In the genomic region with DNA sequence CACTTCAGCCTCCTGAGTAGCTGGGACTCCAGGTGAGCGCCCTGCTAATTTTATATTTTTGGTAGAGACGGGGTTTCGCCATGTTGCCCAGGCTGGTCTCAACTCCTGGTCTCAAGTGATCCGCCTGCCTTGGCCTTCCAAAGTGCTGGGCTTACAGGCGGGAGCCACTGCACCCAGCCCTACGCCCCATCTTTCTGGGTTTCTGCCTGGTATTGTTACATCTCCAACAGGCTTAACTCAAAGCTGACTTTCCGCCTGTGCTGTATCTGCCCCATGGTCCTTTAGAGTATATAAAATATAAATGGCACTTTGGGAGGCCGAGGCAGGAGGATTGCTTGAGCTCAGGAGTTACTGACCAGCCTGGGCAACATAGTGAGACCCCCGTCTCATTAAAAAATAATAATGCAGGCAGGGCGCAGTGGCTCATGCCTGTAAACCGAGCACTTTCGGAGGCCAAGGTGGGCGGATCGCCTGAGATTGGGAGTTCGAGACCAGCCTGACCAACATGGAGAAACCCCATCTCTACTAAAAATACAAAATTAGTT, we compare ENCODE assay signal across 8 cellular contexts. TPM values are rescaled to one million over a fixed set of nuclear protein-coding genes. Genes with fewer than 3 reads are reported as not detected.
DNase-seq lines count a peak whose midpoint lies in the region; ATAC-seq lines count a peak whose summit lies in the region.

No MANE protein-coding gene starts in this region.

- H3K36me3 Mint-ChIP-seq in activated T-cell treated with anti-CD3 and anti-CD28 coated beads, Interleukin-2, amount 50 U/mL, for 24 hours (ENCODE audit: low read depth), result peaks cover 33% of the 10 kb centered on the region

- ATAC-seq in left colon, result peak; percentile 17
- ATAC-seq in HG03342 (IDR thresholded peaks at IDR 0.05; ENCODE audit: unreplicated experiment), result no peak

- peak overlapping the region; percentile 97 for H3K9ac ChIP-seq in adipocyte (ENCODE audit: low read length)

- peaks cover 11% of the 10 kb centered on the region for H3K4me1 ChIP-seq in adipocyte (ENCODE audit: control insufficient read depth, insufficient read depth, low read length)

- no peak for DNase-seq in activated T-cell treated with anti-CD3 and anti-CD28 coated beads, Interleukin-2, amount 50 U/mL, for 24 hours
- DNase-seq in activated T-cell treated with anti-CD3 and anti-CD28 coated beads for 4 hours (no peak), adipocyte (ENCODE audit: low read depth) (no peak), left colon (peak in 1 of 2 donors; percentile 34), activated gamma-delta T cell (lab: John Stamatoyannopoulos, UW) (no peak), HCEC 1CT (no peak)

- no peaks in the 10 kb centered on the region for H3K36me3 ChIP-seq in adipocyte (ENCODE audit: control insufficient read depth, insufficient read depth, low read length, severe bottlenecking)

- no peaks in the 10 kb centered on the region for H3K9me3 ChIP-seq in adipocyte (ENCODE audit: control insufficient read depth, low read length)

- peak overlapping the region; percentile 100 for H3K27ac Mint-ChIP-seq in activated T-cell treated with anti-CD3 and anti-CD28 coated beads, Interleukin-2, amount 50 U/mL, for 24 hours

- no peaks in the 10 kb centered on the region for H3K9me3 Mint-ChIP-seq in activated T-cell treated with anti-CD3 and anti-CD28 coated beads, Interleukin-2, amount 50 U/mL, for 24 hours

- intact Hi-C loops in left colon (cut with DNase I, micrococcal nuclease), result no loop called here

- peak overlapping the region; percentile 92 for H3K4me3 Mint-ChIP-seq in activated T-cell treated with anti-CD3 and anti-CD28 coated beads, Interleukin-2, amount 50 U/mL, for 24 hours

- H3K27ac ChIP-seq in temporal lobe (ENCODE audit: low read depth, low read length), result peak overlapping the region; percentile 97

- H3K4me3 ChIP-seq in adipocyte (ENCODE audit: low read length), result peak overlapping the region; percentile 86

- no peaks in the 10 kb centered on the region for H3K27me3 Mint-ChIP-seq in activated T-cell treated with anti-CD3 and anti-CD28 coated beads, Interleukin-2, amount 50 U/mL, for 24 hours

- H3K27me3 ChIP-seq in adipocyte (replicated peaks; ENCODE audit: control insufficient read depth, insufficient read depth, low read length), result no peaks in the 10 kb centered on the region

- H3K4me1 Mint-ChIP-seq in activated T-cell treated with anti-CD3 and anti-CD28 coated beads, Interleukin-2, amount 50 U/mL, for 24 hours (ENCODE audit: low read depth), result peaks cover 20% of the 10 kb centered on the region

RNA-seq across cellular contexts. Expression of a gene that starts 36.5 kb away (rescaled TPM):
- 1 to 10 TPM in 1 of 2 donors, under 1 TPM in 1; 0.70 to 2.2 TPM for total RNA-seq in left colon
- total RNA-seq in temporal lobe, result 14.8 TPM
